In genomic region chr6:154440022-154440421, GRCh38 we compare ENCODE assay signal across 1 cellular context.
TF ChIP-seq lines count a peak whose summit lies in the region.

No MANE protein-coding gene starts in this region.

TF ChIP-seq in HepG2, 621 proteins besides CTCF, POLR2A, EP300 and RAD21 (continued from another document):
- TF ChIP-seq IRF1 (CRISPR knock-in tag; IDR thresholded peaks at IDR 0.05; ENCODE audit: low read depth) (no peak), NR1H2 (CRISPR knock-in tag; IDR thresholded peaks at IDR 0.05; ENCODE audit: borderline replicate concordance, low read depth) (no peak), ZBTB38 (CRISPR knock-in tag; IDR thresholded peaks at IDR 0.05) (no peak), ZNF883 (CRISPR knock-in tag; IDR thresholded peaks at IDR 0.05; ENCODE audit: not compliant biosample characterization) (no peak), SPEN (CRISPR knock-in tag; IDR thresholded peaks at IDR 0.05; ENCODE audit: low read depth) (no peak), ISL2 (CRISPR knock-in tag; IDR thresholded peaks at IDR 0.05) (peak; percentile 86), ZNF180 (CRISPR knock-in tag; IDR thresholded peaks at IDR 0.05; ENCODE audit: borderline replicate concordance, low read depth) (no peak), ZNF768 (CRISPR knock-in tag; IDR thresholded peaks at IDR 0.05) (no peak), RXRB (CRISPR knock-in tag; IDR thresholded peaks at IDR 0.05; ENCODE audit: borderline replicate concordance) (peak; percentile 85), KIAA2018 (CRISPR knock-in tag; IDR thresholded peaks at IDR 0.05; ENCODE audit: borderline replicate concordance) (no peak), ATAD3A (CRISPR knock-in tag; IDR thresholded peaks at IDR 0.05) (no peak), ZNF615 (CRISPR knock-in tag; IDR thresholded peaks at IDR 0.05; ENCODE audit: borderline replicate concordance) (0 out of 2 replicates have a peak, but pooled peaks have one; percentile 40), SMARCE1 (IDR thresholded peaks at IDR 0.05; ENCODE audit: borderline replicate concordance) (no peak), NCOR1 (IDR thresholded peaks at IDR 0.05; ENCODE audit: borderline replicate concordance, low read length) (peak; percentile 71; the same call in 1 of the 2 replicates)
